Comparison of ENCODE assay signal across 1 cellular context in the genomic region with DNA sequence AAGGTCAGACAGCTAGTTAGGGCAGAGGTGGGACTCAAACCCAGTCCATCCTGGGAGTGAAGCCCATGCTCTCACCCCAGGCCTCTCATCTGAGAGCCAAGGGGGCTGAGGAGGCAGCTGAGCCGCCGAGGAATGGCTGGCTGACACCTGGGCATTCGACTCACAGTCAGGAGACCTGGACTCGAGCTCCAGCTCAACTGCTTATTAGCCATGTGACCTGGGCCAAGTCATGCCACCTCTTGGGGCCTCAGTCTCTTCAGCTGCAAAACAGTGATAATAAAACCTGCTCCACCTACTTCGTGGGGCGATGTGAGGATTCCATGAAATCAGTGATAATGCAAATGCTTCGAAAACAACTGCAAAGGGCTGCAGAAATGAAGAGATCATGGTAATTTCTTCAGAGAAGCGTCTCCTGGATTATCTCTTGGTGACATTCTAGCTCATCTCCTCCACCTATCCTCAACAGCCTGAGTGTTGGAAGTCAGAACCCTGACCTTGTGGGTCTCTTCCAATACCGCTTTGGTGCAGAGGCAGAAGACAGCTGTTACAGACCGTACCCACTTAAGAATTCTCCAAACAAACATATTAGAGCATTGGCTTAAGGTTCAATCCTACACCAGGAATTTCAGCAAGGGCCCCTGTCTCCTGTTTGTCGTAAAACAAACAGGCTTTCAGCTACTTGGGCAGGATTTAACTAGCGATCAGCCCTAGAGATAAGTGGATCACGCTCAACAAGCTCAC.
TF ChIP-seq lines count a peak whose summit lies in the region.

No MANE protein-coding gene starts in this region.

TF ChIP-seq in K562, 482 proteins besides CTCF, POLR2A, EP300 and RAD21 (continued from another document and continues in another):
- TF ChIP-seq, protein P1, sequence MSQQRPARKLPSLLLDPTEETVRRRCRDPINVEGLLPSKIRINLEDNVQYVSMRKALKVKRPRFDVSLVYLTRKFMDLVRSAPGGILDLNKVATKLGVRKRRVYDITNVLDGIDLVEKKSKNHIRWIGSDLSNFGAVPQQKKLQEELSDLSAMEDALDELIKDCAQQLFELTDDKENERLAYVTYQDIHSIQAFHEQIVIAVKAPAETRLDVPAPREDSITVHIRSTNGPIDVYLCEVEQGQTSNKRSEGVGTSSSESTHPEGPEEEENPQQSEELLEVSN (IDR thresholded peaks at IDR 0.05; ENCODE audit: borderline replicate concordance in 1 of 2, extremely low read depth in 1 of 2, insufficient read depth in 1 of 2, insufficient read length in 1 of 2, low read depth in 1 of 2, low read length in 1 of 2, poor library complexity in 1 of 2, severe bottlenecking in 1 of 2): no peak
- TF ChIP-seq MCM2 (IDR thresholded peaks at IDR 0.05; ENCODE audit: low read depth): no peak
- TF ChIP-seq ZFX (CRISPR knock-in tag; IDR thresholded peaks at IDR 0.05): 0 out of 2 replicates have a peak, but pooled peaks have one; percentile 38
- TF ChIP-seq ELF1 (tag; IDR thresholded peaks at IDR 0.05): no peak
- TF ChIP-seq HEY1 (CRISPR knock-in tag; IDR thresholded peaks at IDR 0.05; ENCODE audit: borderline replicate concordance): no peak
- TF ChIP-seq, protein P2, sequence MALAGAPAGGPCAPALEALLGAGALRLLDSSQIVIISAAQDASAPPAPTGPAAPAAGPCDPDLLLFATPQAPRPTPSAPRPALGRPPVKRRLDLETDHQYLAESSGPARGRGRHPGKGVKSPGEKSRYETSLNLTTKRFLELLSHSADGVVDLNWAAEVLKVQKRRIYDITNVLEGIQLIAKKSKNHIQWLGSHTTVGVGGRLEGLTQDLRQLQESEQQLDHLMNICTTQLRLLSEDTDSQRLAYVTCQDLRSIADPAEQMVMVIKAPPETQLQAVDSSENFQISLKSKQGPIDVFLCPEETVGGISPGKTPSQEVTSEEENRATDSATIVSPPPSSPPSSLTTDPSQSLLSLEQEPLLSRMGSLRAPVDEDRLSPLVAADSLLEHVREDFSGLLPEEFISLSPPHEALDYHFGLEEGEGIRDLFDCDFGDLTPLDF (CRISPR knock-in tag; IDR thresholded peaks at IDR 0.05): no peak
- TF ChIP-seq HNRNPK (IDR thresholded peaks at IDR 0.05; ENCODE audit: low read depth, low read length, poor library complexity, severe bottlenecking): no peak
- no peak for TF ChIP-seq TEAD2 (tag; IDR thresholded peaks at IDR 0.05)
- no peak; the same call in 1 of the 2 replicates for TF ChIP-seq MBD2 (IDR thresholded peaks at IDR 0.05; ENCODE audit: borderline replicate concordance, low read depth)
- no peak for TF ChIP-seq FIP1L1 (IDR thresholded peaks at IDR 0.05; ENCODE audit: low read depth, low read length, poor library complexity, severe bottlenecking)
- no peak for TF ChIP-seq RBM14 (IDR thresholded peaks at IDR 0.05; ENCODE audit: borderline replicate concordance, insufficient read depth, low read depth, low read length)
- peak; percentile 99 for TF ChIP-seq MECOM (CRISPR knock-in tag; IDR thresholded peaks at IDR 0.05)
- peak; percentile 62; the same call in 1 of the 2 replicates for TF ChIP-seq CC2D1A (IDR thresholded peaks at IDR 0.05)
- TF ChIP-seq MAFF (IDR thresholded peaks at IDR 0.05; ENCODE audit: low read length): peak; percentile 59
- no peak for TF ChIP-seq SP1 (CRISPR knock-in tag; IDR thresholded peaks at IDR 0.05)
- 0 out of 2 replicates have a peak, but pooled peaks have one; percentile 45 for TF ChIP-seq MXI1 (IDR thresholded peaks at IDR 0.05; ENCODE audit: low read depth, low read length)
- no peak for TF ChIP-seq BCL6 (CRISPR knock-in tag; IDR thresholded peaks at IDR 0.05)
- TF ChIP-seq RB1 (IDR thresholded peaks at IDR 0.05; ENCODE audit: low read depth): peak; percentile 60; the same call in 1 of the 2 replicates
- TF ChIP-seq, protein P3, sequence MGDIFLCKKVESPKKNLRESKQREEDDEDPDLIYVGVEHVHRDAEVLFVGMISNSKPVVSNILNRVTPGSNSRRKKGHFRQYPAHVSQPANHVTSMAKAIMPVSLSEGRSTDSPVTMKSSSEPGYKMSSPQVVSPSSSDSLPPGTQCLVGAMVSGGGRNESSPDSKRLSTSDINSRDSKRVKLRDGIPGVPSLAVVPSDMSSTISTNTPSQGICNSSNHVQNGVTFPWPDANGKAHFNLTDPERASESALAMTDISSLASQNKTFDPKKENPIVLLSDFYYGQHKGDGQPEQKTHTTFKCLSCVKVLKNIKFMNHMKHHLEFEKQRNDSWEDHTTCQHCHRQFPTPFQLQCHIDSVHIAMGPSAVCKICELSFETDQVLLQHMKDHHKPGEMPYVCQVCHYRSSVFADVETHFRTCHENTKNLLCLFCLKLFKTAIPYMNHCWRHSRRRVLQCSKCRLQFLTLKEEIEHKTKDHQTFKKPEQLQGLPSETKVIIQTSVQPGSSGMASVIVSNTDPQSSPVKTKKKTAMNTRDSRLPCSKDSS (IDR thresholded peaks at IDR 0.05; ENCODE audit: low read depth, partially characterized antibody): no peak
- no peak for TF ChIP-seq FOXA1 (IDR thresholded peaks at IDR 0.05; ENCODE audit: borderline replicate concordance)
- TF ChIP-seq POLR2H (tag; IDR thresholded peaks at IDR 0.05; ENCODE audit: low read depth): no peak
- no peak for TF ChIP-seq GTF2A2 (tag; IDR thresholded peaks at IDR 0.05)
- TF ChIP-seq, protein P4, sequence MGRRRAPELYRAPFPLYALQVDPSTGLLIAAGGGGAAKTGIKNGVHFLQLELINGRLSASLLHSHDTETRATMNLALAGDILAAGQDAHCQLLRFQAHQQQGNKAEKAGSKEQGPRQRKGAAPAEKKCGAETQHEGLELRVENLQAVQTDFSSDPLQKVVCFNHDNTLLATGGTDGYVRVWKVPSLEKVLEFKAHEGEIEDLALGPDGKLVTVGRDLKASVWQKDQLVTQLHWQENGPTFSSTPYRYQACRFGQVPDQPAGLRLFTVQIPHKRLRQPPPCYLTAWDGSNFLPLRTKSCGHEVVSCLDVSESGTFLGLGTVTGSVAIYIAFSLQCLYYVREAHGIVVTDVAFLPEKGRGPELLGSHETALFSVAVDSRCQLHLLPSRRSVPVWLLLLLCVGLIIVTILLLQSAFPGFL (CRISPR knock-in tag; IDR thresholded peaks at IDR 0.05): no peak
- TF ChIP-seq CSDE1 (IDR thresholded peaks at IDR 0.05): no peak
- no peak for TF ChIP-seq RFX5 (IDR thresholded peaks at IDR 0.05; ENCODE audit: low read depth, low read length)
- peak; percentile 62 for TF ChIP-seq RBBP5 (IDR thresholded peaks at IDR 0.05; ENCODE audit: borderline replicate concordance, insufficient read depth, low read length, poor library complexity, severe bottlenecking)
- TF ChIP-seq, protein P5, sequence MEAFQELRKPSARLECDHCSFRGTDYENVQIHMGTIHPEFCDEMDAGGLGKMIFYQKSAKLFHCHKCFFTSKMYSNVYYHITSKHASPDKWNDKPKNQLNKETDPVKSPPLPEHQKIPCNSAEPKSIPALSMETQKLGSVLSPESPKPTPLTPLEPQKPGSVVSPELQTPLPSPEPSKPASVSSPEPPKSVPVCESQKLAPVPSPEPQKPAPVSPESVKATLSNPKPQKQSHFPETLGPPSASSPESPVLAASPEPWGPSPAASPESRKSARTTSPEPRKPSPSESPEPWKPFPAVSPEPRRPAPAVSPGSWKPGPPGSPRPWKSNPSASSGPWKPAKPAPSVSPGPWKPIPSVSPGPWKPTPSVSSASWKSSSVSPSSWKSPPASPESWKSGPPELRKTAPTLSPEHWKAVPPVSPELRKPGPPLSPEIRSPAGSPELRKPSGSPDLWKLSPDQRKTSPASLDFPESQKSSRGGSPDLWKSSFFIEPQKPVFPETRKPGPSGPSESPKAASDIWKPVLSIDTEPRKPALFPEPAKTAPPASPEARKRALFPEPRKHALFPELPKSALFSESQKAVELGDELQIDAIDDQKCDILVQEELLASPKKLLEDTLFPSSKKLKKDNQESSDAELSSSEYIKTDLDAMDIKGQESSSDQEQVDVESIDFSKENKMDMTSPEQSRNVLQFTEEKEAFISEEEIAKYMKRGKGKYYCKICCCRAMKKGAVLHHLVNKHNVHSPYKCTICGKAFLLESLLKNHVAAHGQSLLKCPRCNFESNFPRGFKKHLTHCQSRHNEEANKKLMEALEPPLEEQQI (IDR thresholded peaks at IDR 0.05): no peak; the same call in 1 of the 2 replicates
- peak; percentile 46 to 67; a peak in 3 of 4 replicates for TF ChIP-seq MAZ (CRISPR knock-in tag; conservative IDR thresholded peaks at IDR 0.05 in 1 of 2, IDR thresholded peaks at IDR 0.05 in 1 of 2)
- no peak for TF ChIP-seq ZNF24 (IDR thresholded peaks at IDR 0.05)
- no peak for TF ChIP-seq SLC30A9 (CRISPR knock-in tag; IDR thresholded peaks at IDR 0.05)
- TF ChIP-seq, protein P6, sequence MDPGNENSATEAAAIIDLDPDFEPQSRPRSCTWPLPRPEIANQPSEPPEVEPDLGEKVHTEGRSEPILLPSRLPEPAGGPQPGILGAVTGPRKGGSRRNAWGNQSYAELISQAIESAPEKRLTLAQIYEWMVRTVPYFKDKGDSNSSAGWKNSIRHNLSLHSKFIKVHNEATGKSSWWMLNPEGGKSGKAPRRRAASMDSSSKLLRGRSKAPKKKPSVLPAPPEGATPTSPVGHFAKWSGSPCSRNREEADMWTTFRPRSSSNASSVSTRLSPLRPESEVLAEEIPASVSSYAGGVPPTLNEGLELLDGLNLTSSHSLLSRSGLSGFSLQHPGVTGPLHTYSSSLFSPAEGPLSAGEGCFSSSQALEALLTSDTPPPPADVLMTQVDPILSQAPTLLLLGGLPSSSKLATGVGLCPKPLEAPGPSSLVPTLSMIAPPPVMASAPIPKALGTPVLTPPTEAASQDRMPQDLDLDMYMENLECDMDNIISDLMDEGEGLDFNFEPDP (CRISPR knock-in tag; IDR thresholded peaks at IDR 0.05): no peak
- TF ChIP-seq YY1 (IDR thresholded peaks at IDR 0.05; ENCODE audit: borderline replicate concordance in 1 of 3, control insufficient read depth in 1 of 3, extremely low read depth in 1 of 3, insufficient read depth in 3 of 3, insufficient read length in 1 of 3, insufficient replicate concordance in 2 of 3, low read depth in 1 of 3, low read length in 2 of 3): no peak
- peak; percentile 75 for TF ChIP-seq MYC (IDR thresholded peaks at IDR 0.05; ENCODE audit: low read depth, low read length)
- no peak for TF ChIP-seq MYC (CRISPR knock-in tag; IDR thresholded peaks at IDR 0.05; ENCODE audit: borderline replicate concordance, low read depth)
- no peak for TF ChIP-seq CBX3 (IDR thresholded peaks at IDR 0.05; ENCODE audit: borderline replicate concordance in 1 of 2, low read length in 2 of 2)
- no peak for TF ChIP-seq SNIP1 (IDR thresholded peaks at IDR 0.05; ENCODE audit: low read depth)
- peak; percentile 20 for TF ChIP-seq POLR2B (IDR thresholded peaks at IDR 0.05; ENCODE audit: low read depth, partially characterized antibody)
- peak; percentile 84 for TF ChIP-seq MTA3 (IDR thresholded peaks at IDR 0.05; ENCODE audit: borderline replicate concordance)
- TF ChIP-seq ZNF707 (CRISPR knock-in tag; conservative IDR thresholded peaks at IDR 0.05): no peak; the same call in 1 of the 2 replicates
- no peak for TF ChIP-seq NR3C1 (CRISPR knock-in tag; IDR thresholded peaks at IDR 0.05)
- TF ChIP-seq FOSL1 (tag; conservative IDR thresholded peaks at IDR 0.05): 0 out of 2 replicates have a peak, but pooled peaks have one; percentile 14
- peak; percentile 60 to 84; a peak in 3 of 4 replicates for TF ChIP-seq TEAD1 (CRISPR knock-in tag; IDR thresholded peaks at IDR 0.05)
- TF ChIP-seq FOXJ3 (CRISPR knock-in tag; IDR thresholded peaks at IDR 0.05): no peak
- TF ChIP-seq, protein P7, sequence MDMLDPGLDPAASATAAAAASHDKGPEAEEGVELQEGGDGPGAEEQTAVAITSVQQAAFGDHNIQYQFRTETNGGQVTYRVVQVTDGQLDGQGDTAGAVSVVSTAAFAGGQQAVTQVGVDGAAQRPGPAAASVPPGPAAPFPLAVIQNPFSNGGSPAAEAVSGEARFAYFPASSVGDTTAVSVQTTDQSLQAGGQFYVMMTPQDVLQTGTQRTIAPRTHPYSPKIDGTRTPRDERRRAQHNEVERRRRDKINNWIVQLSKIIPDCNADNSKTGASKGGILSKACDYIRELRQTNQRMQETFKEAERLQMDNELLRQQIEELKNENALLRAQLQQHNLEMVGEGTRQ (CRISPR knock-in tag; IDR thresholded peaks at IDR 0.05): peak; percentile 82
- no peak for TF ChIP-seq ZNF174 (CRISPR knock-in tag; IDR thresholded peaks at IDR 0.05)
- TF ChIP-seq MYNN (IDR thresholded peaks at IDR 0.05): peak; percentile 93
- no peak for TF ChIP-seq MYNN (CRISPR knock-in tag; IDR thresholded peaks at IDR 0.05)
- peak; percentile 58; the same call in 1 of the 2 replicates for TF ChIP-seq ATF7 (IDR thresholded peaks at IDR 0.05)
- TF ChIP-seq CHCHD3 (CRISPR knock-in tag; IDR thresholded peaks at IDR 0.05): no peak
- TF ChIP-seq SUPT5H (IDR thresholded peaks at IDR 0.05): no peak
- TF ChIP-seq, protein P8, sequence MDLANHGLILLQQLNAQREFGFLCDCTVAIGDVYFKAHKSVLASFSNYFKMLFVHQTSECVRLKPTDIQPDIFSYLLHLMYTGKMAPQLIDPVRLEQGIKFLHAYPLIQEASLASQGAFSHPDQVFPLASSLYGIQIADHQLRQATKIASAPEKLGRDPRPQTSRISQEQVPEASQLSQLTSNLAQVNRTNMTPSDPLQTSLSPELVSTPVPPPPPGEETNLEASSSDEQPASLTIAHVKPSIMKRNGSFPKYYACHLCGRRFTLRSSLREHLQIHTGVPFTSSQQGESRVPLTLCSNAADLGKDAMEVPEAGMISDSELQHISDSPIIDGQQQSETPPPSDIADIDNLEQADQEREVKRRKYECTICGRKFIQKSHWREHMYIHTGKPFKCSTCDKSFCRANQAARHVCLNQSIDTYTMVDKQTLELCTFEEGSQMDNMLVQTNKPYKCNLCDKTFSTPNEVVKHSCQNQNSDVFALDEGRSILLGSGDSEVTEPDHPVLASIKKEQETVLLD (IDR thresholded peaks at IDR 0.05): peak; percentile 55; the same call in 1 of the 2 replicates
- no peak for TF ChIP-seq U2AF2 (optimal IDR thresholded peaks at IDR 0.05; ENCODE audit: low read depth, low read length)
- TF ChIP-seq, protein P9, sequence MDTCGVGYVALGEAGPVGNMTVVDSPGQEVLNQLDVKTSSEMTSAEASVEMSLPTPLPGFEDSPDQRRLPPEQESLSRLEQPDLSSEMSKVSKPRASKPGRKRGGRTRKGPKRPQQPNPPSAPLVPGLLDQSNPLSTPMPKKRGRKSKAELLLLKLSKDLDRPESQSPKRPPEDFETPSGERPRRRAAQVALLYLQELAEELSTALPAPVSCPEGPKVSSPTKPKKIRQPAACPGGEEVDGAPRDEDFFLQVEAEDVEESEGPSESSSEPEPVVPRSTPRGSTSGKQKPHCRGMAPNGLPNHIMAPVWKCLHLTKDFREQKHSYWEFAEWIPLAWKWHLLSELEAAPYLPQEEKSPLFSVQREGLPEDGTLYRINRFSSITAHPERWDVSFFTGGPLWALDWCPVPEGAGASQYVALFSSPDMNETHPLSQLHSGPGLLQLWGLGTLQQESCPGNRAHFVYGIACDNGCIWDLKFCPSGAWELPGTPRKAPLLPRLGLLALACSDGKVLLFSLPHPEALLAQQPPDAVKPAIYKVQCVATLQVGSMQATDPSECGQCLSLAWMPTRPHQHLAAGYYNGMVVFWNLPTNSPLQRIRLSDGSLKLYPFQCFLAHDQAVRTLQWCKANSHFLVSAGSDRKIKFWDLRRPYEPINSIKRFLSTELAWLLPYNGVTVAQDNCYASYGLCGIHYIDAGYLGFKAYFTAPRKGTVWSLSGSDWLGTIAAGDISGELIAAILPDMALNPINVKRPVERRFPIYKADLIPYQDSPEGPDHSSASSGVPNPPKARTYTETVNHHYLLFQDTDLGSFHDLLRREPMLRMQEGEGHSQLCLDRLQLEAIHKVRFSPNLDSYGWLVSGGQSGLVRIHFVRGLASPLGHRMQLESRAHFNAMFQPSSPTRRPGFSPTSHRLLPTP (IDR thresholded peaks at IDR 0.05; ENCODE audit: borderline replicate concordance, extremely low read depth, insufficient read length): no peak
- TF ChIP-seq TOE1 (IDR thresholded peaks at IDR 0.05; ENCODE audit: borderline replicate concordance): peak; percentile 87
- TF ChIP-seq TOE1 (CRISPR knock-in tag; IDR thresholded peaks at IDR 0.05; ENCODE audit: borderline replicate concordance, low read depth): no peak
- TF ChIP-seq NCOR1 (IDR thresholded peaks at IDR 0.05): peak; percentile 91
